In the genomic region with DNA sequence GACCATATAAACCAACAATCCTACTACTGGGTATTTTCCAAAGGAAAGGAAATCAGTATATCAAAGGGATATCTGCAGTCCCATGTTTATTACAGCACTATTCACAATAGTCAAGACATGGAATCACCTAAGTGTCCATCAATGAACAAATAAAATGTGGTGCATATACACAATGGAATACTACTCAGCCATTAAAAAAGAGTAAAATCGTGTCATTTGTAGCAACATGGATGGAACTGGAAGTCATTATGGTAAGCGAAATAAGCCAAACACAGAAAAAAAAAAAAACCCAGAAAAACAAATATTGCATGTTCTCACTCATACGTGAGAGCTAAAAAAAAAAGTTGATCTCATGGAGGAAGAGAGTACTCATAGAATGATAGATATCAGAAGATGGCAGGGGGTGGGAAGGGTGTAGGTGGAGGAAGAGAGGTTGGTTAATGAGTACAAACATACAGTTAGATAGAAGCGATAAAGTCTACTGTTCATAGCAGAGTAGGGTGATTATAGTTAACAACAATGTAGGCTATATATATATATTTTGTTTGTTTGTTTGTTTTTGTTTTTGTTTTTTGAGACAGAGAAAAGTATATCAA, we compare ENCODE assay signal across 1 cellular context.
TF ChIP-seq lines count a peak whose summit lies in the region.

No MANE protein-coding gene starts in this region.

TF ChIP-seq in GM12878, 131 proteins besides CTCF, POLR2A, EP300 and RAD21:
- peak; percentile 40; the same call in 1 of the 2 replicates for TF ChIP-seq JUNB (IDR thresholded peaks at IDR 0.05)
- TF ChIP-seq, protein P1, sequence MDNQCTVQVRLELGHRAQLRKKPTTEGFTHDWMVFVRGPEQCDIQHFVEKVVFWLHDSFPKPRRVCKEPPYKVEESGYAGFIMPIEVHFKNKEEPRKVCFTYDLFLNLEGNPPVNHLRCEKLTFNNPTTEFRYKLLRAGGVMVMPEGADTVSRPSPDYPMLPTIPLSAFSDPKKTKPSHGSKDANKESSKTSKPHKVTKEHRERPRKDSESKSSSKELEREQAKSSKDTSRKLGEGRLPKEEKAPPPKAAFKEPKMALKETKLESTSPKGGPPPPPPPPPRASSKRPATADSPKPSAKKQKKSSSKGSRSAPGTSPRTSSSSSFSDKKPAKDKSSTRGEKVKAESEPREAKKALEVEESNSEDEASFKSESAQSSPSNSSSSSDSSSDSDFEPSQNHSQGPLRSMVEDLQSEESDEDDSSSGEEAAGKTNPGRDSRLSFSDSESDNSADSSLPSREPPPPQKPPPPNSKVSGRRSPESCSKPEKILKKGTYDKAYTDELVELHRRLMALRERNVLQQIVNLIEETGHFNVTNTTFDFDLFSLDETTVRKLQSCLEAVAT (IDR thresholded peaks at IDR 0.05): 0 out of 2 replicates have a peak, but pooled peaks have one; percentile 22
- TF ChIP-seq, protein P2, sequence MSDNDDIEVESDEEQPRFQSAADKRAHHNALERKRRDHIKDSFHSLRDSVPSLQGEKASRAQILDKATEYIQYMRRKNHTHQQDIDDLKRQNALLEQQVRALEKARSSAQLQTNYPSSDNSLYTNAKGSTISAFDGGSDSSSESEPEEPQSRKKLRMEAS (IDR thresholded peaks at IDR 0.05; ENCODE audit: low read depth, low read length): no peak
